ENCODE assay signal across 19 cellular contexts in genomic region chr11:101354801-101355200, GRCh38.
"Had no signal": no experiment of that assay in that cellular context is flagged by ENCODE, and none has a peak within 500 bp of the region (broad histone marks: within the 10 kb centered on the region; RNA-seq: fewer than 3 reads in every experiment).

No MANE protein-coding gene starts in this region.

- DNase-seq: colonic mucosa; cortex of kidney; dermis blood vessel endothelial cell; dorsolateral prefrontal cortex; effector CD4-positive, alpha-beta T cell; effector CD8-positive, alpha-beta T cell; effector memory CD4-positive, alpha-beta T cell; effector memory CD8-positive, alpha-beta T cell; endodermal cell; erythroblast; esophagus squamous epithelium; foreskin fibroblast; foreskin keratinocyte; foreskin melanocyte; gastrocnemius medialis; glutamatergic neuron; head of caudate nucleus; heart left ventricle; heart right ventricle had no signal
